In genomic region chr18:34640273-34640672, GRCh38 we compare ENCODE assay signal across 13 cellular contexts.
A peak's percentile ranks its signal among the peaks of the same experiment; 100 is the strongest.
DNase-seq lines count a peak whose midpoint lies in the region; ATAC-seq and TF ChIP-seq lines count a peak whose summit lies in the region.
"Had no signal": no experiment of that assay in that cellular context is flagged by ENCODE, and none has a peak within 500 bp of the region (broad histone marks: within the 10 kb centered on the region; RNA-seq: fewer than 3 reads in every experiment).

No MANE protein-coding gene starts in this region.

- H3K4me3 ChIP-seq in left ventricle myocardium inferior, result no peak overlapping the region
- no peak overlapping the region for H3K4me3 ChIP-seq in gastrocnemius medialis
- H3K4me3 ChIP-seq: BLaER1 had no signal

- no peak for TF ChIP-seq POLR2A in gastrocnemius medialis (IDR thresholded peaks at IDR 0.05)

- POLR2A ChIA-PET in WTC11 (lab: Charles Lee), result no interaction called here

- H3K4me3 Mint-ChIP-seq in WTC11, result no peak overlapping the region
- H3K4me3 Mint-ChIP-seq: CD14-positive monocyte; CD4-positive, alpha-beta memory T cell had no signal

- peak overlapping the region; percentile 12; the same call in 1 of the 2 replicates for H3K27ac Mint-ChIP-seq in WTC11
- H3K27ac Mint-ChIP-seq: CD4-positive, alpha-beta memory T cell had no signal

- peaks cover 21% of the 10 kb centered on the region for H3K4me1 Mint-ChIP-seq in WTC11
- H3K4me1 Mint-ChIP-seq: CD14-positive monocyte; CD4-positive, alpha-beta memory T cell had no signal

- H3K9me3 ChIP-seq in left ventricle myocardium inferior (replicated peaks) (no peaks in the 10 kb centered on the region), gastrocnemius medialis (no peaks in the 10 kb centered on the region)
- H3K9me3 ChIP-seq: BLaER1 had no signal

- intact Hi-C loops in left ventricle myocardium inferior (cut with micrococcal nuclease), result no loop called here
- intact Hi-C loops in left cardiac atrium (cut with DNase I), result no loop called here
- intact Hi-C loops in gastrocnemius medialis (cut with DNase I; ENCODE audit: low total_unique reads), result no loop called here

- H3K27me3 ChIP-seq in left ventricle myocardium inferior (ENCODE audit: low read depth) (no peaks in the 10 kb centered on the region), gastrocnemius medialis (no peaks in the 10 kb centered on the region)
- H3K27me3 ChIP-seq: BLaER1 had no signal

- in situ Hi-C loops in gastrocnemius medialis (cut with MboI; ENCODE audit: low sequenced_read_pairs in 4 of 4), result loop anchor here in 1 of 4 donors (10.0 to 25.0 kb wide), 2 partner anchors 45 to 103 kb away; no protein-coding TSS in a partner anchor

- CTCF ChIA-PET in WTC11 (lab: Charles Lee), result interaction anchor here (0.7 to 1.8 kb wide), 2 partner anchors 21 to 170 kb away, joined by 4 to 6 read pairs; no protein-coding TSS in a partner anchor

- no peaks in the 10 kb centered on the region for H3K36me3 ChIP-seq in left ventricle myocardium inferior
- no peaks in the 10 kb centered on the region for H3K36me3 ChIP-seq in gastrocnemius medialis
- H3K36me3 ChIP-seq: BLaER1 had no signal

- H3K4me1 ChIP-seq in left ventricle myocardium inferior (peaks cover 50% of the 10 kb centered on the region), gastrocnemius medialis (peaks cover 40 to 49% of the 10 kb centered on the region in 2 donors)
- H3K4me1 ChIP-seq: BLaER1 had no signal

- H3K36me3 Mint-ChIP-seq in WTC11, result no peaks in the 10 kb centered on the region
- H3K36me3 Mint-ChIP-seq: CD14-positive monocyte; CD4-positive, alpha-beta memory T cell had no signal

- H3K27me3 Mint-ChIP-seq in WTC11 (ENCODE audit: low read depth), result no peaks in the 10 kb centered on the region
- H3K27me3 Mint-ChIP-seq: CD4-positive, alpha-beta memory T cell had no signal

- TF ChIP-seq CTCF in left ventricle myocardium inferior (IDR thresholded peaks at IDR 0.05; ENCODE audit: borderline replicate concordance), result no peak
- no peak for TF ChIP-seq CTCF in WTC11 (IDR thresholded peaks at IDR 0.05)
- no peak for TF ChIP-seq CTCF in gastrocnemius medialis (IDR thresholded peaks at IDR 0.05 in 4 of 5, conservative IDR thresholded peaks at IDR 0.05 in 1 of 5)

- no peak for ATAC-seq in left cardiac atrium
- no peak for ATAC-seq in WTC11
- no peak for ATAC-seq in gastrocnemius medialis

- H3K27ac ChIP-seq in left ventricle myocardium inferior (replicated peaks) (peak overlapping the region; percentile 63), gastrocnemius medialis (peak overlapping the region; percentile 57 to 86 (median 72))
- H3K27ac ChIP-seq: 22Rv1, BLaER1 had no signal

- no peak for DNase-seq in left ventricle myocardium inferior
- DNase-seq in left cardiac atrium, result no peak
- DNase-seq in EL, result peak; percentile 2
- no peak for DNase-seq in WTC11 (ENCODE audit: low spot score)
- DNase-seq in gastrocnemius medialis, result no peak
- no peak for DNase-seq in dermis blood vessel endothelial cell
- DNase-seq in GOT3 (lab: John Stamatoyannopoulos, UW), result no peak
- DNase-seq: CD4-positive, alpha-beta memory T cell; DND-41; H7 had no signal

- no peaks in the 10 kb centered on the region for H3K9me3 Mint-ChIP-seq in WTC11
- H3K9me3 Mint-ChIP-seq: CD14-positive monocyte had no signal

TF ChIP-seq in WTC11, 78 proteins besides CTCF, POLR2A, EP300 and RAD21 (continues in another document):
- TF ChIP-seq, protein P1, sequence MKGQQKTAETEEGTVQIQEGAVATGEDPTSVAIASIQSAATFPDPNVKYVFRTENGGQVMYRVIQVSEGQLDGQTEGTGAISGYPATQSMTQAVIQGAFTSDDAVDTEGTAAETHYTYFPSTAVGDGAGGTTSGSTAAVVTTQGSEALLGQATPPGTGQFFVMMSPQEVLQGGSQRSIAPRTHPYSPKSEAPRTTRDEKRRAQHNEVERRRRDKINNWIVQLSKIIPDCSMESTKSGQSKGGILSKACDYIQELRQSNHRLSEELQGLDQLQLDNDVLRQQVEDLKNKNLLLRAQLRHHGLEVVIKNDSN (CRISPR knock-in tag; IDR thresholded peaks at IDR 0.05), result no peak
- no peak for TF ChIP-seq NR1H2 (CRISPR knock-in tag; IDR thresholded peaks at IDR 0.05)
- TF ChIP-seq NFATC4 (CRISPR knock-in tag; IDR thresholded peaks at IDR 0.05), result no peak
- TF ChIP-seq, protein P2, sequence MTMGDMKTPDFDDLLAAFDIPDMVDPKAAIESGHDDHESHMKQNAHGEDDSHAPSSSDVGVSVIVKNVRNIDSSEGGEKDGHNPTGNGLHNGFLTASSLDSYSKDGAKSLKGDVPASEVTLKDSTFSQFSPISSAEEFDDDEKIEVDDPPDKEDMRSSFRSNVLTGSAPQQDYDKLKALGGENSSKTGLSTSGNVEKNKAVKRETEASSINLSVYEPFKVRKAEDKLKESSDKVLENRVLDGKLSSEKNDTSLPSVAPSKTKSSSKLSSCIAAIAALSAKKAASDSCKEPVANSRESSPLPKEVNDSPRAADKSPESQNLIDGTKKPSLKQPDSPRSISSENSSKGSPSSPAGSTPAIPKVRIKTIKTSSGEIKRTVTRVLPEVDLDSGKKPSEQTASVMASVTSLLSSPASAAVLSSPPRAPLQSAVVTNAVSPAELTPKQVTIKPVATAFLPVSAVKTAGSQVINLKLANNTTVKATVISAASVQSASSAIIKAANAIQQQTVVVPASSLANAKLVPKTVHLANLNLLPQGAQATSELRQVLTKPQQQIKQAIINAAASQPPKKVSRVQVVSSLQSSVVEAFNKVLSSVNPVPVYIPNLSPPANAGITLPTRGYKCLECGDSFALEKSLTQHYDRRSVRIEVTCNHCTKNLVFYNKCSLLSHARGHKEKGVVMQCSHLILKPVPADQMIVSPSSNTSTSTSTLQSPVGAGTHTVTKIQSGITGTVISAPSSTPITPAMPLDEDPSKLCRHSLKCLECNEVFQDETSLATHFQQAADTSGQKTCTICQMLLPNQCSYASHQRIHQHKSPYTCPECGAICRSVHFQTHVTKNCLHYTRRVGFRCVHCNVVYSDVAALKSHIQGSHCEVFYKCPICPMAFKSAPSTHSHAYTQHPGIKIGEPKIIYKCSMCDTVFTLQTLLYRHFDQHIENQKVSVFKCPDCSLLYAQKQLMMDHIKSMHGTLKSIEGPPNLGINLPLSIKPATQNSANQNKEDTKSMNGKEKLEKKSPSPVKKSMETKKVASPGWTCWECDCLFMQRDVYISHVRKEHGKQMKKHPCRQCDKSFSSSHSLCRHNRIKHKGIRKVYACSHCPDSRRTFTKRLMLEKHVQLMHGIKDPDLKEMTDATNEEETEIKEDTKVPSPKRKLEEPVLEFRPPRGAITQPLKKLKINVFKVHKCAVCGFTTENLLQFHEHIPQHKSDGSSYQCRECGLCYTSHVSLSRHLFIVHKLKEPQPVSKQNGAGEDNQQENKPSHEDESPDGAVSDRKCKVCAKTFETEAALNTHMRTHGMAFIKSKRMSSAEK (CRISPR knock-in tag; IDR thresholded peaks at IDR 0.05; ENCODE audit: borderline replicate concordance), result no peak
- TF ChIP-seq, protein P3, sequence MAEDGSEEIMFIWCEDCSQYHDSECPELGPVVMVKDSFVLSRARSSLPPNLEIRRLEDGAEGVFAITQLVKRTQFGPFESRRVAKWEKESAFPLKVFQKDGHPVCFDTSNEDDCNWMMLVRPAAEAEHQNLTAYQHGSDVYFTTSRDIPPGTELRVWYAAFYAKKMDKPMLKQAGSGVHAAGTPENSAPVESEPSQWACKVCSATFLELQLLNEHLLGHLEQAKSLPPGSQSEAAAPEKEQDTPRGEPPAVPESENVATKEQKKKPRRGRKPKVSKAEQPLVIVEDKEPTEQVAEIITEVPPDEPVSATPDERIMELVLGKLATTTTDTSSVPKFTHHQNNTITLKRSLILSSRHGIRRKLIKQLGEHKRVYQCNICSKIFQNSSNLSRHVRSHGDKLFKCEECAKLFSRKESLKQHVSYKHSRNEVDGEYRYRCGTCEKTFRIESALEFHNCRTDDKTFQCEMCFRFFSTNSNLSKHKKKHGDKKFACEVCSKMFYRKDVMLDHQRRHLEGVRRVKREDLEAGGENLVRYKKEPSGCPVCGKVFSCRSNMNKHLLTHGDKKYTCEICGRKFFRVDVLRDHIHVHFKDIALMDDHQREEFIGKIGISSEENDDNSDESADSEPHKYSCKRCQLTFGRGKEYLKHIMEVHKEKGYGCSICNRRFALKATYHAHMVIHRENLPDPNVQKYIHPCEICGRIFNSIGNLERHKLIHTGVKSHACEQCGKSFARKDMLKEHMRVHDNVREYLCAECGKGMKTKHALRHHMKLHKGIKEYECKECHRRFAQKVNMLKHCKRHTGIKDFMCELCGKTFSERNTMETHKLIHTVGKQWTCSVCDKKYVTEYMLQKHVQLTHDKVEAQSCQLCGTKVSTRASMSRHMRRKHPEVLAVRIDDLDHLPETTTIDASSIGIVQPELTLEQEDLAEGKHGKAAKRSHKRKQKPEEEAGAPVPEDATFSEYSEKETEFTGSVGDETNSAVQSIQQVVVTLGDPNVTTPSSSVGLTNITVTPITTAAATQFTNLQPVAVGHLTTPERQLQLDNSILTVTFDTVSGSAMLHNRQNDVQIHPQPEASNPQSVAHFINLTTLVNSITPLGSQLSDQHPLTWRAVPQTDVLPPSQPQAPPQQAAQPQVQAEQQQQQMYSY (CRISPR knock-in tag; IDR thresholded peaks at IDR 0.05), result no peak
- TF ChIP-seq ZNF423 (CRISPR knock-in tag; IDR thresholded peaks at IDR 0.05), result no peak
- no peak for TF ChIP-seq MYBL2 (CRISPR knock-in tag; IDR thresholded peaks at IDR 0.05)
- TF ChIP-seq ZNF219 (CRISPR knock-in tag; IDR thresholded peaks at IDR 0.05; ENCODE audit: borderline replicate concordance), result no peak
- TF ChIP-seq E2F4 (CRISPR knock-in tag; IDR thresholded peaks at IDR 0.05; ENCODE audit: borderline replicate concordance, low read depth), result no peak
